Comparison of ENCODE assay signal across 8 cellular contexts in the genomic region with DNA sequence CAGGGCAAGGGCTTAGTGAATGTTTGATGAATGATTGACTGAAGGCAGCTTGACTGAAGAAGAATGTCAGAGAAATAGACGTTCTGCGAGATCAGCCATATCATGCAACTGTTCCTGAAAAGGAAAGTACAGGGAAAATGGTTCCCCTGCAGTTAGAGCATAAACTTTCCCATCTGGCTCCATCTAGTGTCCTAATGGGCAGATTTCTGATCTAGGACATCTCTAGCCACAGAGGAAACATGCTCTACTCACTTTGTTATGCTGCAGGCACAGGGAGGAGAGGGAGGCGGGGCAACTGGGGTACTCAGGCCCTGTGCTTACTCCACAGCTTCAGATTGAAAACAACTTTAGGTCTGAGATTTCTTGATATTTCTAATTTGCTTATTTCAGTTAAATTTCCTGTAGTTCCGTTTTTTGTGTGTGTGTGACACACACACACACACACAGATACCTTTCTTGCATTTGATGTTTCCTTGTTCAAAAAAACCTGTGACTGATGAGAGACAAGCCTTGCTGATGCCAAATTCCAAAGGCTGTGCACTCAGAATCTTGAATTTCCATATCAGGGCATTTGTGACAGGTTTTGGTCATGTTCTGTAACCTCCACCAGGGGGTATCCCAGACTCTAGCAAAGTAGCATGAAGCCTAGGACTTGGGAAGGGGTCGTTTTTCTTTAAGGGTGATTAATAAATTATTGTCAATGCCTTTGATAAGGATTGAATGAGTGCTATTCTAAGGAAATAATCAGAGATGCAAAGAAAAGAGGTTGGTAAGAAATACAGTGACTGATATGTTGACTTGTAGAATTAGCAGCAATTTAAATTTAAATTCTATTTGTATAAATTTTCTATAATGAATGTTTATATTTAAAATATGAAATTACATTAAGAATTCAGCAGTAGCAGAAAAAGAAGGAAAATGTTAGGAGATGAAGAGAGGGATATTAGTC.
DNase-seq lines count a peak whose midpoint lies in the region; ATAC-seq and TF ChIP-seq lines count a peak whose summit lies in the region.

No MANE protein-coding gene starts in this region.

- H3K27ac ChIP-seq in left ventricle myocardium inferior (replicated peaks) (no peak overlapping the region), tibial artery (no peak overlapping the region)

- DNase-seq in ELF-1 (ENCODE audit: low read depth, low spot score), result peak; percentile 77
- peak; percentile 44 for DNase-seq in MG63
- peak; percentile 95 for DNase-seq in SK-N-DZ (ENCODE audit: low spot score)
- DNase-seq in left ventricle myocardium inferior, result no peak
- DNase-seq in tibial artery, result no peak
- DNase-seq in middle frontal gyrus (ENCODE audit: extremely low spot score, low spot score), result no peak

- peak; percentile 38 for TF ChIP-seq CTCF in left ventricle myocardium inferior (IDR thresholded peaks at IDR 0.05; ENCODE audit: borderline replicate concordance)
- TF ChIP-seq CTCF in tibial artery (IDR thresholded peaks at IDR 0.05), result peak; percentile 20 to 28

- ATAC-seq in GM18520 (IDR thresholded peaks at IDR 0.05; ENCODE audit: unreplicated experiment) (no peak), HG02973 (IDR thresholded peaks at IDR 0.05; ENCODE audit: unreplicated experiment) (no peak)

- no peaks in the 10 kb centered on the region for H3K27me3 ChIP-seq in MG63
- peaks cover 7% of the 10 kb centered on the region for H3K27me3 ChIP-seq in left ventricle myocardium inferior (ENCODE audit: low read depth)
- no peaks in the 10 kb centered on the region for H3K27me3 ChIP-seq in tibial artery

- no peaks in the 10 kb centered on the region for H3K9me3 ChIP-seq in MG63
- no peaks in the 10 kb centered on the region for H3K9me3 ChIP-seq in left ventricle myocardium inferior (replicated peaks)
- H3K9me3 ChIP-seq in tibial artery, result no peaks in the 10 kb centered on the region

- intact Hi-C loops in left ventricle myocardium inferior (cut with micrococcal nuclease) (no loop called here), tibial artery (cut with DNase I; ENCODE audit: low total_unique reads) (no loop called here)

- H3K4me3 ChIP-seq in MG63 (no peak overlapping the region), left ventricle myocardium inferior (no peak overlapping the region), tibial artery (no peak overlapping the region)

- H3K4me1 ChIP-seq in left ventricle myocardium inferior, result no peaks in the 10 kb centered on the region
- peaks cover 0 to 5% (median 0%) of the 10 kb centered on the region in 4 donors for H3K4me1 ChIP-seq in tibial artery

- H3K36me3 ChIP-seq in MG63 (no peaks in the 10 kb centered on the region), left ventricle myocardium inferior (no peaks in the 10 kb centered on the region), tibial artery (no peaks in the 10 kb centered on the region)

Comparison
In these comparisons a context has a peak if more than half of its experiments do, and no peak if none do; other contexts are left out.
1. DNase-seq: peak in ELF-1 (single experiment), MG63 (single experiment) and SK-N-DZ (single experiment); none in left ventricle myocardium inferior (single experiment), tibial artery (0 of 2) and middle frontal gyrus (single experiment).